9 cellular contexts compared by ENCODE assay signal in the genomic region with DNA sequence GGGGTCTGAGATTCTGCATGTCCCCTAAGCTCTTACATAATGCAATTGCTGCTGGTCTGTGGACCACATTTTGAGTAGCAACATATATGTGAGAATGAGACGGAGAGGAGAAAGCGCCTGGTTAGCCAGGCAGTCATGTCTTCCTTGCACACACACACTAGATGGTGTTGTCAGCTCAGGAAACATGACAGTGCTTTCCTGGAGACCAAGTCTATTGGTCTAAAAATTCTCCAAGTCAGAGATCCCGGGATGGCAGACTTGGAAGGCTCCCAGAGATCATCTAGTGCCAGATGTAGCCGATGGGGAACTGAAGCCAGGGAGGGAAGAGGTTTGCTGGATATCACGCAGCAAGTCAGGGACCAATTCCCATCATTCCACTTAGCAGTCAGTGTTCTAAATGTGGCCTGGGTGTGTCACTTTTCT. TPM values are rescaled to one million over a fixed set of nuclear protein-coding genes. Genes with fewer than 3 reads are reported as not detected.
A peak's percentile ranks its signal among the peaks of the same experiment; 100 is the strongest.
DNase-seq lines count a peak whose midpoint lies in the region; ATAC-seq, FAIRE-seq and TF ChIP-seq lines count a peak whose summit lies in the region.
"Had no signal": no experiment of that assay in that cellular context is flagged by ENCODE, and none has a peak within 500 bp of the region (broad histone marks: within the 10 kb centered on the region; RNA-seq: fewer than 3 reads in every experiment).

No MANE protein-coding gene starts in this region.

- H3K27me3 ChIP-seq in tibial nerve (no peaks in the 10 kb centered on the region), HAP-1 (ENCODE audit: low read depth) (0 out of 2 replicates have a peak, but pooled peaks cover 2% of the 10 kb centered on the region)

- in situ Hi-C loops in HAP-1 (cut with MboI; ENCODE audit: low sequenced_read_pairs), result no loop called here

- peaks cover 20% of the 10 kb centered on the region for H3K27me3 Mint-ChIP-seq in brain
- H3K27me3 Mint-ChIP-seq in T-cell, result peaks cover 23 to 24% of the 10 kb centered on the region in 2 donors

- peaks cover 0 to 3% of the 10 kb centered on the region in 2 donors for H3K9me3 ChIP-seq in kidney (ENCODE audit: control insufficient read depth in 1 of 2, low read length in 2 of 2)
- H3K9me3 ChIP-seq in tibial nerve, result no peaks in the 10 kb centered on the region
- no peaks in the 10 kb centered on the region for H3K9me3 ChIP-seq in HAP-1

- no peak overlapping the region for H3K9ac ChIP-seq in kidney (ENCODE audit: low read length in 2 of 2)

- peak in 1 of 2 donors; percentile 56 for TF ChIP-seq EP300 in tibial nerve (IDR thresholded peaks at IDR 0.05)

- peak overlapping the region in 3 of 5 experiments; percentile 77 to 89 (median 78) for H3K27ac Mint-ChIP-seq in brain
- no peak overlapping the region for H3K27ac Mint-ChIP-seq in T-cell

- H3K4me1 ChIP-seq in kidney (ENCODE audit: control insufficient read depth in 1 of 2, insufficient read depth in 1 of 2, low read depth in 1 of 2, low read length in 2 of 2), result peaks cover 0 to 6% of the 10 kb centered on the region in 2 donors
- peaks cover 0 to 52% (median under 1%) of the 10 kb centered on the region in 4 donors for H3K4me1 ChIP-seq in tibial nerve
- no peaks in the 10 kb centered on the region for H3K4me1 ChIP-seq in HAP-1

- H3K4me3 ChIP-seq in kidney (ENCODE audit: low read length in 2 of 2), result no peak overlapping the region
- H3K4me3 ChIP-seq in tibial nerve, result no peak overlapping the region
- H3K4me3 ChIP-seq in HAP-1, result no peak overlapping the region

- H3K36me3 ChIP-seq in kidney (ENCODE audit: control insufficient read depth in 1 of 2, insufficient read depth in 2 of 2, low read length in 2 of 2) (no peaks in the 10 kb centered on the region), tibial nerve (no peaks in the 10 kb centered on the region), HAP-1 (replicated peaks) (no peaks in the 10 kb centered on the region)

- TF ChIP-seq CTCF in brain (conservative IDR thresholded peaks at IDR 0.05) (peak; percentile 61 to 78), kidney (IDR thresholded peaks at IDR 0.05; ENCODE audit: borderline replicate concordance, extremely low read depth, insufficient read depth) (peak; percentile 36), tibial nerve (IDR thresholded peaks at IDR 0.05) (peak; percentile 13 to 72 (median 53))

- CTCF ChIA-PET in T-cell (lab: Charles Lee), result interaction anchor here in 1 of 2 donors (1.6 kb wide), 1 partner anchor 12 kb away, joined by 5 read pairs; no protein-coding TSS in a partner anchor

- no peak for TF ChIP-seq POLR2A in tibial nerve (IDR thresholded peaks at IDR 0.05)

- H3K36me3 Mint-ChIP-seq in brain (no peaks in the 10 kb centered on the region), T-cell (no peaks in the 10 kb centered on the region)

- DNase-seq in A172 (ENCODE audit: low spot score), result peak; percentile 94
- DNase-seq in Kasumi-1 (lab: John Stamatoyannopoulos, UW), result peak; percentile 8 to 19
- peak; percentile 45 for DNase-seq in kidney
- DNase-seq in tibial nerve (ENCODE audit: low spot score in 2 of 2), result peak; percentile 43 to 66
- no peak for DNase-seq in stimulated activated CD4-positive, alpha-beta T cell treated with anti-CD3 and anti-CD28 coated beads, Interleukin-1b, Interleukin-23, amount 100 ng/mL, for 48 hours
- DNase-seq in HAP-1 (ENCODE audit: low spot score in 2 of 2), result no peak
- no peak for DNase-seq in T-cell
- DNase-seq: DND-41 had no signal

- peaks cover 28% of the 10 kb centered on the region for H3K4me1 Mint-ChIP-seq in brain
- H3K4me1 Mint-ChIP-seq in T-cell, result no peaks in the 10 kb centered on the region

- H3K9me3 Mint-ChIP-seq in brain (peaks cover 3 to 13% (median 8%) of the 10 kb centered on the region in 5 experiments), T-cell (peaks cover 0 to 8% (median 4%) of the 10 kb centered on the region in 3 donors)

- no peak overlapping the region for H3K27ac ChIP-seq in kidney (ENCODE audit: low read depth in 2 of 2, low read length in 2 of 2)
- H3K27ac ChIP-seq in tibial nerve, result peak overlapping the region in 1 of 4 donors; percentile 66

- ATAC-seq in T-cell (replicated peaks in 1 of 4), result no peak

- H3K4me3 Mint-ChIP-seq in brain, result peak overlapping the region in 1 of 5 experiments; percentile 34
- no peak overlapping the region for H3K4me3 Mint-ChIP-seq in T-cell

- FAIRE-seq in kidney (lab: Jason Lieb, UNC), result no peak

- WGBS in tibial nerve, 2 donors, result 9 to 14% methylated on average over 5 of the region's 5 CpGs

- POLR2A ChIA-PET in T-cell (lab: Charles Lee), result no interaction called here

- intact Hi-C loops in kidney (cut with DNase I), result loop anchor here (10.0 kb wide), 1 partner anchor 134 kb away; no protein-coding TSS in a partner anchor

RNA-seq across cellular contexts. Expression of a gene that starts 53.4 kb away (rescaled TPM):
- total RNA-seq in A172 (2014; rRNA removed; shearing (Covaris generic)), result 4.0 and 5.4 TPM in 2 replicates
- polyA plus RNA-seq in brain (ENCODE audit: insufficient read depth, low read depth, low replicate concordance) (1.9 TPM), kidney (ENCODE audit: insufficient read depth, low read depth, low replicate concordance) (3.6 TPM)
- total RNA-seq in kidney (10.8 TPM), tibial nerve (1 to 10 TPM; 1.8 to 6.0 (median 3.5) TPM), T-cell (10 to 100 TPM in 4 of 5 donors, 1 to 10 TPM in 1; 9.5 to 11.7 (median 11.6) TPM)

Comparison
In these comparisons a context has a peak if more than half of its experiments do, and no peak if none do; other contexts are left out.
1. DNase-seq: peak in A172 (single experiment), Kasumi-1 (2 of 2), kidney (single experiment) and tibial nerve (2 of 2); none in stimulated activated CD4-positive, alpha-beta T cell treated with anti-CD3 and anti-CD28 coated beads, Interleukin-1b, Interleukin-23, amount 100 ng/mL, for 48 hours (single experiment), HAP-1 (0 of 2) and T-cell (0 of 34).
2. H3K27ac Mint-ChIP-seq: peak in brain (3 of 5); none in T-cell (0 of 2).
3. Peak in every context shown above with its lines, with median percentiles within 50 percentile points of each other: CTCF ChIP-seq.